ENCODE assay signal across 8 cellular contexts in the genomic region with DNA sequence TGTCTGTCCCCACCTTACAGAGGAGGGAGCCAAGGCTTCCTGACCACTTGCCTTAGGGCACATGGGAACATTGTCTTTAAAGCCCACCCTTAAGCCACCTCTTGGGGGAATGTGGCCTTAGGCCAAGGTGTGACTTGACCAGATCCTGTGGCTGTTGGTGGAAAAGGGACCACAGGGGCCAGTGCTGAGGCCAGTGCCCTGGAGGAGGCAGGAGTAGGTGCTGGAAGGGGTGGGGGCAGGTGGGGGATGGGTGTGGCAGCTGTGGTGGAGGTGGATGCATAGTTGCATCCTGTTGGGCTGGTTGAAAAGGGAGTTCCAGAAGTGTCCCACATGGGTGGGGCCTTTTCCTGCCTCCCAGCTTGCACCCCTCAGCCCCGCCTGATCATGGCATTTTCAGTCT. TPM values are rescaled to one million over a fixed set of nuclear protein-coding genes. Genes with fewer than 3 reads are reported as not detected.
A peak's percentile ranks its signal among the peaks of the same experiment; 100 is the strongest.
DNase-seq lines count a peak whose midpoint lies in the region; ATAC-seq lines count a peak whose summit lies in the region.

No MANE protein-coding gene starts in this region.

- H3K9me3 Mint-ChIP-seq in stimulated activated naive CD8-positive, alpha-beta T cell treated with anti-CD3 and anti-CD28 coated beads, Interleukin-15, amount 100 ng/mL, for 72 hours = no peaks in the 10 kb centered on the region

- intact Hi-C loops in left ventricle myocardium superior (cut with micrococcal nuclease) = no loop called here

- DNase-seq in NK-92 treated with Interleukin-12 subunit alpha and Interleukin-12 subunit beta, amount 100 ng/mL, for 24 hours (lab: John Stamatoyannopoulos, UW) = peak; percentile 17
- no peak for DNase-seq in NK-92 (lab: John Stamatoyannopoulos, UW; ENCODE audit: unreplicated experiment)
- peak; percentile 37 for DNase-seq in activated CD4-positive, alpha-beta T cell treated with anti-CD3 and anti-CD28 coated beads, Interleukin-2, amount 50 U/mL, for 1 hour
- no peak for DNase-seq in left ventricle myocardium superior
- DNase-seq in stimulated activated naive CD8-positive, alpha-beta T cell treated with anti-CD3 and anti-CD28 coated beads, Interleukin-15, amount 100 ng/mL, for 72 hours = no peak
- DNase-seq in SHP77 (lab: John Stamatoyannopoulos, UW) = no peak

- peak overlapping the region; percentile 36 to 50 for H3K4me3 Mint-ChIP-seq in stimulated activated naive CD8-positive, alpha-beta T cell treated with anti-CD3 and anti-CD28 coated beads, Interleukin-15, amount 100 ng/mL, for 72 hours

- peaks cover 78% of the 10 kb centered on the region for H3K4me1 Mint-ChIP-seq in stimulated activated naive CD8-positive, alpha-beta T cell treated with anti-CD3 and anti-CD28 coated beads, Interleukin-15, amount 100 ng/mL, for 72 hours

- peak overlapping the region; percentile 94 to 95 for H3K27ac Mint-ChIP-seq in stimulated activated naive CD8-positive, alpha-beta T cell treated with anti-CD3 and anti-CD28 coated beads, Interleukin-15, amount 100 ng/mL, for 72 hours

- ATAC-seq in left ventricle myocardium superior (peak; percentile 1), HG03342 (IDR thresholded peaks at IDR 0.05; ENCODE audit: unreplicated experiment) (no peak), GM21367 (IDR thresholded peaks at IDR 0.05; ENCODE audit: unreplicated experiment) (no peak)
- no peak for ATAC-seq in stimulated activated naive CD8-positive, alpha-beta T cell treated with anti-CD3 and anti-CD28 coated beads, Interleukin-15, amount 100 ng/mL, for 72 hours

- H3K27me3 Mint-ChIP-seq in stimulated activated naive CD8-positive, alpha-beta T cell treated with anti-CD3 and anti-CD28 coated beads, Interleukin-15, amount 100 ng/mL, for 72 hours = no peaks in the 10 kb centered on the region

RNA-seq across cellular contexts. Expression of a gene that starts 44.8 kb away (rescaled TPM):
- total RNA-seq in left ventricle myocardium superior = 201 TPM

Comparison
In these comparisons a context has a peak if more than half of its experiments do, and no peak if none do; other contexts are left out.
1. DNase-seq: peak in NK-92 treated with Interleukin-12 subunit alpha and Interleukin-12 subunit beta, amount 100 ng/mL, for 24 hours (single experiment) and activated CD4-positive, alpha-beta T cell treated with anti-CD3 and anti-CD28 coated beads, Interleukin-2, amount 50 U/mL, for 1 hour (single experiment); none in NK-92 (single experiment), left ventricle myocardium superior (single experiment), stimulated activated naive CD8-positive, alpha-beta T cell treated with anti-CD3 and anti-CD28 coated beads, Interleukin-15, amount 100 ng/mL, for 72 hours (0 of 2) and SHP77 (0 of 2).